ENCODE assay signal across 18 cellular contexts in genomic region chr3:51703026-51703775, GRCh38. TPM values are rescaled to one million over a fixed set of nuclear protein-coding genes. Genes with fewer than 3 reads are reported as not detected.
A peak's percentile ranks its signal among the peaks of the same experiment; 100 is the strongest.
DNase-seq lines count a peak whose midpoint lies in the region; ATAC-seq and TF ChIP-seq lines count a peak whose summit lies in the region.
"Had no signal": no experiment of that assay in that cellular context is flagged by ENCODE, and none has a peak within 500 bp of the region (broad histone marks: within the 10 kb centered on the region; RNA-seq: fewer than 3 reads in every experiment).

No MANE protein-coding gene starts in this region.

- no peaks in the 10 kb centered on the region for H3K9me3 ChIP-seq in neuronal stem cell (replicated peaks in 1 of 2; ENCODE audit: control insufficient read depth in 2 of 2, insufficient read depth in 1 of 2, low read depth in 1 of 2, low read length in 2 of 2)
- H3K9me3 ChIP-seq: SJSA1, thyroid gland had no signal

- intact Hi-C loops in dorsolateral prefrontal cortex (cut with DNase I): no loop called here

- no peak overlapping the region for H3K23ac ChIP-seq in neuronal stem cell (ENCODE audit: low read depth, low read length, poor library complexity)

- H3K14ac ChIP-seq in neuronal stem cell (ENCODE audit: low read length): peak overlapping the region; percentile 48

- peaks cover 30 to 33% of the 10 kb centered on the region in 2 donors for H3K4me1 ChIP-seq in neuronal stem cell (ENCODE audit: control insufficient read depth in 2 of 2, insufficient read depth in 1 of 2, low read depth in 1 of 2, low read length in 2 of 2)

- peak overlapping the region; percentile 52 for H4K8ac ChIP-seq in neuronal stem cell (ENCODE audit: low read depth, low read length)

- no peak for TF ChIP-seq CTCF in dorsolateral prefrontal cortex (IDR thresholded peaks at IDR 0.05 in 54 of 56, conservative IDR thresholded peaks at IDR 0.05 in 2 of 56; ENCODE audit: low read depth in 1 of 56, partially characterized antibody in 56 of 56)

- peak; percentile 83 for DNase-seq in H7
- DNase-seq in NCI-H1417 treated with DMSO at 0.1 percent for 48 hours (lab: John Stamatoyannopoulos, UW): peak; percentile 59
- DNase-seq in dorsolateral prefrontal cortex: peak in 1 of 10 donors; percentile 37
- DNase-seq in neuronal stem cell (ENCODE audit: low spot score): peak; percentile 43
- no peak for DNase-seq in activated naive CD4-positive, alpha-beta T cell treated with anti-CD3 and anti-CD28 coated beads, Interleukin-2, amount 50 U/mL, for 72 hours (ENCODE audit: low spot score in 2 of 2)
- DNase-seq in activated T-cell treated with anti-CD3 and anti-CD28 coated beads, Interleukin-2, amount 50 U/mL, for 1 hour: no peak
- DNase-seq: activated B cell treated with CpG ODN at 0.5 μM for 24 hours, AML-193, Calu3, GDM1, MV-4-11, NCI-H524, T-helper 2 cell, thyroid gland had no signal

- H3K27ac Mint-ChIP-seq in activated naive CD4-positive, alpha-beta T cell treated with anti-CD3 and anti-CD28 coated beads, Interleukin-2, amount 50 U/mL, for 72 hours: peak overlapping the region in 1 of 2 donors; percentile 50
- H3K27ac Mint-ChIP-seq: activated B cell treated with CpG ODN at 0.5 μM for 24 hours; activated T-helper 17 cell treated with anti-CD3 and anti-CD28 coated beads, Interleukin-2, amount 50 U/mL, for 72 hours had no signal

- H3K36me3 ChIP-seq in H7 (replicated peaks; ENCODE audit: control insufficient read depth, insufficient read depth, low read length): peaks cover 1% of the 10 kb centered on the region
- peaks cover 0 to 12% of the 10 kb centered on the region in 2 donors for H3K36me3 ChIP-seq in neuronal stem cell (replicated peaks in 1 of 2; ENCODE audit: control insufficient read depth in 2 of 2, insufficient read depth in 2 of 2, low read length in 2 of 2)

- H2BK120ac ChIP-seq in neuronal stem cell (ENCODE audit: low read depth, low read length): peak overlapping the region; percentile 37

- no peak overlapping the region for H2BK12ac ChIP-seq in neuronal stem cell (ENCODE audit: low read length)

- H3K27me3 ChIP-seq in H7 (ENCODE audit: control insufficient read depth, insufficient read depth, low read length): peaks cover 13% of the 10 kb centered on the region
- H3K27me3 ChIP-seq in dorsolateral prefrontal cortex: no peaks in the 10 kb centered on the region
- peaks cover 0 to 11% (median 8%) of the 10 kb centered on the region in 3 experiments for H3K27me3 ChIP-seq in neuronal stem cell (ENCODE audit: control insufficient read depth in 3 of 3, insufficient read depth in 3 of 3, low read depth in 1 of 3, low read length in 3 of 3)
- H3K27me3 ChIP-seq: SJSA1, thyroid gland had no signal

- no peak for ATAC-seq in activated naive CD4-positive, alpha-beta T cell treated with anti-CD3 and anti-CD28 coated beads, Interleukin-2, amount 50 U/mL, for 72 hours
- ATAC-seq in HG03520 (IDR thresholded peaks at IDR 0.05; ENCODE audit: unreplicated experiment): no peak
- ATAC-seq: activated T-helper 17 cell treated with anti-CD3 and anti-CD28 coated beads, Interleukin-2, amount 50 U/mL, for 72 hours; GM12878 had no signal

- H3K18ac ChIP-seq in neuronal stem cell (ENCODE audit: low read length): peak overlapping the region; percentile 82

- H3K4ac ChIP-seq in neuronal stem cell (ENCODE audit: low read length): no peak overlapping the region

- H4K91ac ChIP-seq in neuronal stem cell (ENCODE audit: low read depth, low read length, poor library complexity): peak overlapping the region; percentile 65

- H3K27ac ChIP-seq in dorsolateral prefrontal cortex: peak overlapping the region in 45 of 59 donors; percentile 2 to 88 (median 64)
- peak overlapping the region; percentile 86 for H3K27ac ChIP-seq in neuronal stem cell (replicated peaks; ENCODE audit: low read length)
- H3K27ac ChIP-seq: SJSA1, thyroid gland had no signal

- peak overlapping the region; percentile 43 for H3K4me2 ChIP-seq in neuronal stem cell (ENCODE audit: insufficient read depth, low read length, poor library complexity, severe bottlenecking)

- no peaks in the 10 kb centered on the region for H3K9me3 Mint-ChIP-seq in activated naive CD4-positive, alpha-beta T cell treated with anti-CD3 and anti-CD28 coated beads, Interleukin-2, amount 50 U/mL, for 72 hours
- H3K9me3 Mint-ChIP-seq: activated B cell treated with CpG ODN at 0.5 μM for 24 hours; activated T-helper 17 cell treated with anti-CD3 and anti-CD28 coated beads, Interleukin-2, amount 50 U/mL, for 72 hours had no signal

- H2AFZ ChIP-seq in neuronal stem cell (ENCODE audit: low read length): peak overlapping the region; percentile 50

- WGBS in neuronal stem cell (ENCODE audit: extremely low coverage in 2 of 2, insufficient read length in 2 of 2, insufficient replicate concordance in 1 of 2), 2 donors: no CpG with 5 or more reads among the region's 6 CpGs

- peak overlapping the region; percentile 90 for H2BK5ac ChIP-seq in neuronal stem cell (ENCODE audit: low read length)

- H3K36me3 Mint-ChIP-seq in activated naive CD4-positive, alpha-beta T cell treated with anti-CD3 and anti-CD28 coated beads, Interleukin-2, amount 50 U/mL, for 72 hours: peaks cover 0 to 7% of the 10 kb centered on the region in 2 donors

- H3K9ac ChIP-seq in neuronal stem cell (ENCODE audit: low read depth, low read length, poor library complexity): no peak overlapping the region

- no peak overlapping the region for H2BK15ac ChIP-seq in neuronal stem cell (ENCODE audit: low read length)

- H3K4me3 ChIP-seq in H7 (ENCODE audit: insufficient read depth, low read depth, low read length): no peak overlapping the region
- H3K4me3 ChIP-seq in dorsolateral prefrontal cortex: no peak overlapping the region
- H3K4me3 ChIP-seq in neuronal stem cell (ENCODE audit: low read length in 2 of 2): no peak overlapping the region
- H3K4me3 ChIP-seq: GM12878, SJSA1, thyroid gland had no signal

- peak overlapping the region; percentile 41 for H2AK5ac ChIP-seq in neuronal stem cell (ENCODE audit: low read depth, low read length)

- peaks cover 4% of the 10 kb centered on the region for H3K79me1 ChIP-seq in neuronal stem cell (ENCODE audit: low read depth, low read length)

RNA-seq across cellular contexts. Expression of gene GRM2, which starts 3.7 kb away (rescaled TPM):
- total RNA-seq in H7 (2014; rRNA removed; shearing (Covaris generic)): 2.4 and 3.8 TPM in 2 replicates
- total RNA-seq in dorsolateral prefrontal cortex: 10 to 100 TPM in 119 of 120 experiments, 1 to 10 TPM in 1; 8.1 to 42.6 (median 23.1) TPM
- polyA plus RNA-seq in neuronal stem cell (2013, experiment 1 of 2): 4.7 TPM
- 4.3 TPM for polyA plus RNA-seq in neuronal stem cell (2013, experiment 2 of 2)
- total RNA-seq in activated naive CD4-positive, alpha-beta T cell treated with anti-CD3 and anti-CD28 coated beads, Interleukin-2, amount 50 U/mL, for 72 hours: under 1 TPM; 0.16 to 0.54 TPM

RNA-seq across cellular contexts. Expression of gene TEX264, which starts 32.1 kb away (rescaled TPM):
- 17.6 and 18.9 TPM in 2 replicates for total RNA-seq in H7 (2014; rRNA removed; shearing (Covaris generic))
- total RNA-seq in dorsolateral prefrontal cortex: 10 to 100 TPM; 26.0 to 48.6 (median 36.4) TPM
- polyA plus RNA-seq in neuronal stem cell (2013, experiment 1 of 2): 4.3 TPM
- polyA plus RNA-seq in neuronal stem cell (2013, experiment 2 of 2): 4.1 TPM
- total RNA-seq in activated naive CD4-positive, alpha-beta T cell treated with anti-CD3 and anti-CD28 coated beads, Interleukin-2, amount 50 U/mL, for 72 hours: 10 to 100 TPM; 25.7 to 44.0 TPM

Comparison
In these comparisons a context has a peak if more than half of its experiments do, and no peak if none do; other contexts are left out.
1. DNase-seq: peak in H7 (single experiment), NCI-H1417 treated with DMSO at 0.1 percent for 48 hours (single experiment) and neuronal stem cell (single experiment); none in activated naive CD4-positive, alpha-beta T cell treated with anti-CD3 and anti-CD28 coated beads, Interleukin-2, amount 50 U/mL, for 72 hours (0 of 2) and activated T-cell treated with anti-CD3 and anti-CD28 coated beads, Interleukin-2, amount 50 U/mL, for 1 hour (single experiment).